Comparison of ENCODE assay signal across 1 cellular context in genomic region chr1:26237230-26237966, GRCh38.
TF ChIP-seq lines count a peak whose summit lies in the region.

No MANE protein-coding gene starts in this region.

TF ChIP-seq in K562, 482 proteins besides CTCF, POLR2A, EP300 and RAD21 (continues in another document):
- TF ChIP-seq TAF7 (tag; IDR thresholded peaks at IDR 0.05) = no peak
- TF ChIP-seq PBX2 (CRISPR knock-in tag; IDR thresholded peaks at IDR 0.05; ENCODE audit: low read depth) = no peak
- no peak for TF ChIP-seq PBX2 (tag; conservative IDR thresholded peaks at IDR 0.05; ENCODE audit: low read depth)
- TF ChIP-seq TAF1 (IDR thresholded peaks at IDR 0.05; ENCODE audit: control insufficient read depth, extremely low read depth, insufficient read depth, low read length, severe bottlenecking) = no peak
- TF ChIP-seq BHLHE40 (IDR thresholded peaks at IDR 0.05; ENCODE audit: low read length) = no peak
- TF ChIP-seq ATF6 (CRISPR knock-in tag; IDR thresholded peaks at IDR 0.05) = no peak
- TF ChIP-seq MEIS2 (IDR thresholded peaks at IDR 0.05; ENCODE audit: partially characterized antibody) = peak; percentile 26
- no peak for TF ChIP-seq ZC3H8 (IDR thresholded peaks at IDR 0.05)
- no peak for TF ChIP-seq XRCC4 (IDR thresholded peaks at IDR 0.05; ENCODE audit: extremely low read depth, insufficient read depth, insufficient read length)
- no peak for TF ChIP-seq CTBP1 (IDR thresholded peaks at IDR 0.05; ENCODE audit: borderline replicate concordance)
- no peak for TF ChIP-seq DDX20 (tag; IDR thresholded peaks at IDR 0.05; ENCODE audit: low read depth)
- no peak for TF ChIP-seq SREBF1 (IDR thresholded peaks at IDR 0.05; ENCODE audit: borderline replicate concordance, low read depth, low read length)
- no peak for TF ChIP-seq GATA2 (CRISPR knock-in tag; IDR thresholded peaks at IDR 0.05)
- no peak for TF ChIP-seq MCM7 (IDR thresholded peaks at IDR 0.05)
- TF ChIP-seq TOE1 (IDR thresholded peaks at IDR 0.05; ENCODE audit: borderline replicate concordance) = 0 out of 2 replicates have a peak, but pooled peaks have one; percentile 27
- no peak for TF ChIP-seq TOE1 (CRISPR knock-in tag; IDR thresholded peaks at IDR 0.05; ENCODE audit: borderline replicate concordance, low read depth)
- TF ChIP-seq POLR2AphosphoS5 (IDR thresholded peaks at IDR 0.05; ENCODE audit: control insufficient read depth, insufficient read depth, low read depth, low read length) = no peak
- TF ChIP-seq ZBTB7A (IDR thresholded peaks at IDR 0.05; ENCODE audit: borderline replicate concordance, control insufficient read depth, low read depth, low read length) = no peak
- peak; percentile 84 for TF ChIP-seq FOSL1 (tag; conservative IDR thresholded peaks at IDR 0.05)
- no peak for TF ChIP-seq DACH1 (IDR thresholded peaks at IDR 0.05; ENCODE audit: partially characterized antibody)
- TF ChIP-seq PHF20 (IDR thresholded peaks at IDR 0.05; ENCODE audit: partially characterized antibody) = no peak
- no peak for TF ChIP-seq STAT5B (CRISPR knock-in tag; IDR thresholded peaks at IDR 0.05)
- TF ChIP-seq TRIM24 (IDR thresholded peaks at IDR 0.05) = 0 out of 4 replicates have a peak, but pooled peaks of 1 of the 2 experiments have one; percentile 19
- no peak for TF ChIP-seq BCLAF1 (IDR thresholded peaks at IDR 0.05; ENCODE audit: borderline replicate concordance in 1 of 2, control insufficient read depth in 1 of 2, low read depth in 2 of 2, low read length in 1 of 2)
- TF ChIP-seq SRF (CRISPR knock-in tag; IDR thresholded peaks at IDR 0.05) = no peak
- no peak for TF ChIP-seq RBM22 (IDR thresholded peaks at IDR 0.05; ENCODE audit: low read depth, low read length, poor library complexity, severe bottlenecking)
- TF ChIP-seq ZNF583 (CRISPR knock-in tag; IDR thresholded peaks at IDR 0.05) = no peak
- TF ChIP-seq IRF1 (CRISPR knock-in tag; IDR thresholded peaks at IDR 0.05; ENCODE audit: borderline replicate concordance) = no peak
- no peak for TF ChIP-seq KDM4B (IDR thresholded peaks at IDR 0.05; ENCODE audit: borderline replicate concordance in 2 of 2, low read depth in 1 of 2)
- TF ChIP-seq THRAP3 (IDR thresholded peaks at IDR 0.05; ENCODE audit: borderline replicate concordance) = no peak
- TF ChIP-seq ZBTB40 (IDR thresholded peaks at IDR 0.05) = no peak; the same call in 1 of the 2 replicates
- TF ChIP-seq ZBTB40 (CRISPR knock-in tag; IDR thresholded peaks at IDR 0.05) = no peak
- TF ChIP-seq NR2C1 (IDR thresholded peaks at IDR 0.05) = 0 out of 2 replicates have a peak, but pooled peaks have one; percentile 23
- no peak for TF ChIP-seq NR2C1 (tag; IDR thresholded peaks at IDR 0.05)
- no peak for TF ChIP-seq CUX1 (CRISPR knock-in tag; IDR thresholded peaks at IDR 0.05)
- TF ChIP-seq SIN3A (IDR thresholded peaks at IDR 0.05; ENCODE audit: borderline replicate concordance in 2 of 2, control insufficient read depth in 1 of 2, low read depth in 2 of 2, low read length in 2 of 2) = no peak
- no peak for TF ChIP-seq HMGN3 (IDR thresholded peaks at IDR 0.05; ENCODE audit: borderline replicate concordance, extremely low read depth, insufficient read length, low read depth, low read length)
- no peak for TF ChIP-seq HLTF (IDR thresholded peaks at IDR 0.05)
- no peak for TF ChIP-seq CBX8 (IDR thresholded peaks at IDR 0.05; ENCODE audit: borderline replicate concordance, extremely low read depth, low read depth, low read length, poor library complexity, severe bottlenecking)
